Comparison of ENCODE assay signal across 8 cellular contexts in the genomic region with DNA sequence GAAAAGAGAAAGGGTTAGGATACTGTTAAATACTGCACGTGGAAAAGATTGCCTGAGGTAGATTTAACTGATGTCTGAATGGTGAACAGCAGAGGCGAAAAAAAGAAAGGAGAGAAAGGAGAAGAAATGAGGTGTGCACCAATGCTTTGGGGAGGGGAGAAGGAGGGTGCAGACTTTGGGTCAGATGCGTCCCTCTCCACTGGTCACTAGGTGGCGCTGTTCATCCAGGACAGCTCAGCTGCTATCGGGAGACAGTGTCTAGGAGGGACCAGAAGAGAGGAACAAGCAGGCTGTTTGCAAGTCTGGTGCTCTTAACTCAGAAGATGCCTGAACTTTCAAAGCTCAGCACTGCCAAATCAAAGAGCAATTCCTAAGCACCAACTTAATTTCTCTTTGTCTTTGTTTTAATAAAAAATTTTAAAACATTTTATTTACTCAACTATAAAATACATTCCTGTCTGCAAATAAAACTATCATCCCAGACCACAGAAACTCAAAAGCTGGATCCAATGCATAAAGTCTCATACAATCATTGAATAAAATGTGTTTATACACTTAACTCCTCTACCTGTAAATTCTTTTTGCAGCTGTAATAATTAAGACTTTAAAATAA.
DNase-seq lines count a peak whose midpoint lies in the region; ATAC-seq lines count a peak whose summit lies in the region.

No MANE protein-coding gene starts in this region.

- no peaks in the 10 kb centered on the region for H3K4me1 Mint-ChIP-seq in central memory CD8-positive, alpha-beta T cell

- no peaks in the 10 kb centered on the region for H3K36me3 Mint-ChIP-seq in central memory CD8-positive, alpha-beta T cell (ENCODE audit: insufficient read depth)

- no peak overlapping the region for H3K27ac Mint-ChIP-seq in central memory CD8-positive, alpha-beta T cell (ENCODE audit: low read depth)

- peak; percentile 75 for DNase-seq in AG08395 (ENCODE audit: low spot score)
- DNase-seq in NCI-H1930 (lab: John Stamatoyannopoulos, UW) = peak; percentile 22 to 73
- DNase-seq in T1000 (lab: John Stamatoyannopoulos, UW) = peak; percentile 56
- peak in 1 of 2 donors; percentile 18 for DNase-seq in central memory CD8-positive, alpha-beta T cell (ENCODE audit: low spot score in 2 of 2)
- DNase-seq in left kidney (ENCODE audit: low read depth, low spot score) = peak; percentile 85
- DNase-seq in stimulated activated CD4-positive, alpha-beta T cell treated with anti-CD3 and anti-CD28 coated beads, Interleukin-4, amount 100 ng/mL, for 4 hours = peak; percentile 13 to 33

- H3K9me3 Mint-ChIP-seq in central memory CD8-positive, alpha-beta T cell = no peaks in the 10 kb centered on the region

- ATAC-seq in GM18499 (IDR thresholded peaks at IDR 0.05; ENCODE audit: insufficient read depth, unreplicated experiment) (peak; percentile 94), HG02885 (IDR thresholded peaks at IDR 0.05; ENCODE audit: poor library complexity, unreplicated experiment) (peak; percentile 96)
- ATAC-seq in central memory CD8-positive, alpha-beta T cell (replicated peaks; ENCODE audit: extremely low read depth, poor library complexity, severe bottlenecking) = peak; percentile 52

- H3K4me3 Mint-ChIP-seq in central memory CD8-positive, alpha-beta T cell = no peak overlapping the region

- peaks cover 52% of the 10 kb centered on the region for H3K27me3 Mint-ChIP-seq in central memory CD8-positive, alpha-beta T cell
